ENCODE assay signal across 11 cellular contexts in genomic region chr11:73322111-73322985, GRCh38. TPM values are rescaled to one million over a fixed set of nuclear protein-coding genes. Genes with fewer than 3 reads are reported as not detected.
DNase-seq lines count a peak whose midpoint lies in the region; ATAC-seq and TF ChIP-seq lines count a peak whose summit lies in the region.
"Had no signal": no experiment of that assay in that cellular context is flagged by ENCODE, and none has a peak within 500 bp of the region (broad histone marks: within the 10 kb centered on the region; RNA-seq: fewer than 3 reads in every experiment).

No MANE protein-coding gene starts in this region.

- DNase-seq in EL (peak; percentile 55), RWPE2 (ENCODE audit: low spot score) (no peak), right atrium auricular region (ENCODE audit: low spot score) (no peak), gastrocnemius medialis (no peak), posterior vena cava (ENCODE audit: low spot score) (no peak), activated gamma-delta T cell (lab: John Stamatoyannopoulos, UW) (no peak)
- DNase-seq: effector memory CD8-positive, alpha-beta T cell; NK-92 treated with Interleukin-12 subunit alpha and Interleukin-12 subunit beta, amount 100 ng/mL, for 24 hours had no signal

- ATAC-seq in RWPE2 (ENCODE audit: low read depth): no peak
- peak in 1 of 2 donors; percentile 7 for ATAC-seq in gastrocnemius medialis
- ATAC-seq in HG02623 (IDR thresholded peaks at IDR 0.05; ENCODE audit: unreplicated experiment): no peak
- no peak for ATAC-seq in HG03460 (IDR thresholded peaks at IDR 0.05; ENCODE audit: unreplicated experiment)
- ATAC-seq: effector memory CD8-positive, alpha-beta T cell had no signal

- TF ChIP-seq CTCF in RWPE2 (IDR thresholded peaks at IDR 0.05; ENCODE audit: poor library complexity, severe bottlenecking): no peak
- no peak for TF ChIP-seq CTCF in right atrium auricular region (IDR thresholded peaks at IDR 0.05)
- TF ChIP-seq CTCF in gastrocnemius medialis (IDR thresholded peaks at IDR 0.05 in 4 of 5, conservative IDR thresholded peaks at IDR 0.05 in 1 of 5): no peak

- H3K27me3 ChIP-seq in RWPE2 (ENCODE audit: insufficient read depth, poor library complexity, severe bottlenecking) (no peaks in the 10 kb centered on the region), right atrium auricular region (no peaks in the 10 kb centered on the region), gastrocnemius medialis (no peaks in the 10 kb centered on the region)

- peak overlapping the region; percentile 0 for H3K27ac ChIP-seq in RWPE2 (ENCODE audit: poor library complexity, severe bottlenecking)
- peak overlapping the region; percentile 77 to 78 for H3K27ac ChIP-seq in right atrium auricular region
- peak overlapping the region; percentile 66 to 74 (median 70) for H3K27ac ChIP-seq in gastrocnemius medialis

- TF ChIP-seq POLR2A in gastrocnemius medialis (IDR thresholded peaks at IDR 0.05): no peak

- intact Hi-C loops in gastrocnemius medialis (cut with DNase I; ENCODE audit: low total_unique reads): no loop called here
- intact Hi-C loops in posterior vena cava (cut with DNase I): no loop called here

- H3K36me3 ChIP-seq in RWPE2 (ENCODE audit: low read depth) (no peaks in the 10 kb centered on the region), right atrium auricular region (no peaks in the 10 kb centered on the region), gastrocnemius medialis (no peaks in the 10 kb centered on the region)

- in situ Hi-C loops in gastrocnemius medialis (cut with MboI; ENCODE audit: low sequenced_read_pairs in 4 of 4): no loop called here

- H3K4me1 ChIP-seq in RWPE2 (ENCODE audit: insufficient read depth, poor library complexity, severe bottlenecking) (peaks cover 16% of the 10 kb centered on the region), right atrium auricular region (peaks cover 0 to 99% of the 10 kb centered on the region in 2 donors), gastrocnemius medialis (peaks cover 24 to 43% of the 10 kb centered on the region in 2 donors)

- H3K9me3 ChIP-seq in RWPE2 (ENCODE audit: severe bottlenecking): no peaks in the 10 kb centered on the region
- H3K9me3 ChIP-seq in right atrium auricular region: no peaks in the 10 kb centered on the region
- no peaks in the 10 kb centered on the region for H3K9me3 ChIP-seq in gastrocnemius medialis

- H3K4me3 ChIP-seq in RWPE2 (ENCODE audit: severe bottlenecking): no peak overlapping the region
- no peak overlapping the region for H3K4me3 ChIP-seq in right atrium auricular region
- H3K4me3 ChIP-seq in gastrocnemius medialis: no peak overlapping the region

RNA-seq across cellular contexts. Expression of gene ARHGEF17, which starts 14.3 kb away (rescaled TPM):
- total RNA-seq in right atrium auricular region: 10 to 100 TPM; 41.6 to 59.9 TPM
- total RNA-seq in gastrocnemius medialis: 10 to 100 TPM in 3 of 4 donors, 1 to 10 TPM in 1; 8.9 to 16.9 (median 13.9) TPM
- 10 to 100 TPM; 88.6 to 99.1 TPM for total RNA-seq in posterior vena cava

RNA-seq across cellular contexts. Expression of gene P2RY6, which starts 50.2 kb away (rescaled TPM):
- total RNA-seq in right atrium auricular region: 1 to 10 TPM in 1 of 2 donors, under 1 TPM in 1; 0.19 to 1.9 TPM
- 1 to 10 TPM in 2 of 4 donors, under 1 TPM in 1, not detected in 1; 0.78 to 2.8 (median 1.1) TPM for total RNA-seq in gastrocnemius medialis
- 1 to 10 TPM; 2.5 to 4.9 TPM for total RNA-seq in posterior vena cava
- total RNA-seq: activated CD8-positive, alpha-beta memory T cell treated with anti-CD3 and anti-CD28 coated beads for 36 hours had no signal

RNA-seq across cellular contexts. Expression of gene RELT, which starts 53.9 kb away (rescaled TPM):
- 1 to 10 TPM; 2.0 to 7.0 TPM for total RNA-seq in right atrium auricular region
- 10 to 100 TPM; 18.5 to 63.5 (median 36.7) TPM for total RNA-seq in gastrocnemius medialis
- 10 to 100 TPM in 1 of 2 donors, 1 to 10 TPM in 1; 6.3 to 10.8 TPM for total RNA-seq in posterior vena cava

Comparison
In these comparisons a context has a peak if more than half of its experiments do, and no peak if none do; other contexts are left out.
1. H3K27ac ChIP-seq: peak in every context shown above with its lines; median percentile 78 in right atrium auricular region; 70 in gastrocnemius medialis; 0 in RWPE2.